8 cellular contexts compared by ENCODE assay signal in the genomic region with DNA sequence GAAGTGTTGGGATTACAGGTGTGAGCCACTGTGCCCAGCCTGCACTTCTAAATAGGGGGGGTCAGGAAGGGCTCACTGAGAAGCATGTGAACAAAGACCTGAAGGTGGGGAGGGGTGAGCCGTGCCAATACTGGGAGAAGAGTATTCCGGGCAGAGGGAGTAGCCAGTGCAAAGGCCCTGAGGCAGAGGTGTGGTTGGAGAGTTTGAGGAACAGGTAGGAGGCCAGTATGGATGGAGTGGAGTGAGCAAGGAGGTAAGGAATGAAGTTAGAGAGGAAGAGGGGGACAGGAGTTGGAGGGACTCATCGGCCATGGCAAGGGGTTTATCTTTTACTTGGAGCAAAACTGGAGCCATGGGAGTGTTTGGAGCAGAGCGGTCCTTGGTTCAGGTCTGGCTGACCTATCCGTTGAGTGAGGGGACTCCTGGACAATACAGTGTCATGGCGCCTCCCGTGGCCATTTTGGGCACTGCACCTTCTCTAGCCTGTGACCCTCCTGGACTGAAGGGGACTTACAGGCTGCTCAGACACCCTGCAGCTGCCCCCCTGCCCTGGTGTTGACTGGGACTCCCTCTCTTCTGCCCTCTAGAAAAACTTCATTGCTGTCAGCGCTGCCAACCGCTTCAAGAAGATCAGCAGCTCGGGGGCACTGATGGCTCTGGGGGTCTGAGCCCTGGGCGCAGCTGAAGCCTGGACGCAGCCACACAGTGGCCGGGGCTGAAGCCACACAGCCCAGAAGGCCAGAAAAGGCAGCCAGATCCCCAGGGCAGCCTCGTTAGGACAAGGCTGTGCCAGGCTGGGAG. TPM values are rescaled to one million over a fixed set of nuclear protein-coding genes. Genes with fewer than 3 reads are reported as not detected.
DNase-seq lines count a peak whose midpoint lies in the region; ATAC-seq and TF ChIP-seq lines count a peak whose summit lies in the region.

No MANE protein-coding gene starts in this region.

- H3K27me3 ChIP-seq in Karpas-422 (ENCODE audit: low read length) = no peaks in the 10 kb centered on the region
- no peaks in the 10 kb centered on the region for H3K27me3 ChIP-seq in colonic mucosa

- H3K9me3 ChIP-seq in Karpas-422 (ENCODE audit: low read length) = no peaks in the 10 kb centered on the region
- no peaks in the 10 kb centered on the region for H3K9me3 ChIP-seq in colonic mucosa
- H3K9me3 ChIP-seq in mucosa of descending colon = no peaks in the 10 kb centered on the region

- no peaks in the 10 kb centered on the region for H3K9me2 ChIP-seq in Karpas-422 (replicated peaks; ENCODE audit: insufficient read depth, low read length)

- intact Hi-C loops in colonic mucosa (cut with DNase I) = no loop called here
- intact Hi-C loops in mucosa of descending colon (cut with DNase I, micrococcal nuclease) = no loop called here

- no peak overlapping the region for H3K4me3 ChIP-seq in Karpas-422 (ENCODE audit: low read length)
- no peak overlapping the region for H3K4me3 ChIP-seq in colonic mucosa
- H3K4me3 ChIP-seq in mucosa of descending colon = no peak overlapping the region

- no peaks in the 10 kb centered on the region for H3K4me1 ChIP-seq in Karpas-422 (ENCODE audit: low read length)
- H3K4me1 ChIP-seq in colonic mucosa = no peaks in the 10 kb centered on the region
- peaks cover 13% of the 10 kb centered on the region for H3K4me1 ChIP-seq in mucosa of descending colon (ENCODE audit: low read depth)

- H3K9ac ChIP-seq in Karpas-422 (ENCODE audit: low read length) = no peak overlapping the region
- no peak overlapping the region for H3K9ac ChIP-seq in colonic mucosa (ENCODE audit: low read depth in 2 of 2, low read length in 2 of 2)

- H3K27ac ChIP-seq in Karpas-422 (ENCODE audit: low read length) (no peak overlapping the region), colonic mucosa (no peak overlapping the region)

- DNase-seq in EH (ENCODE audit: low read depth) (peak; percentile 50), Karpas-422 (peak; percentile 86), colonic mucosa (peak; percentile 58), mucosa of descending colon (peak in 2 of 3 donors; percentile 68 to 76)
- DNase-seq in activated CD4-positive, alpha-beta T cell treated with anti-CD3 and anti-CD28 coated beads for 24 hours (ENCODE audit: low read depth in 2 of 2) = peak; percentile 42 to 54
- peak; percentile 81 for DNase-seq in stimulated activated naive CD8-positive, alpha-beta T cell treated with anti-CD3 and anti-CD28 coated beads, Interleukin-15, Interleukin-2, amounts not matched to agents 100 U/mL and 50 U/mL, for 24 hours

- TF ChIP-seq CTCF in colonic mucosa (IDR thresholded peaks at IDR 0.05) = peak; percentile 60
- peak; percentile 52 for TF ChIP-seq CTCF in mucosa of descending colon (IDR thresholded peaks at IDR 0.05)

- ATAC-seq in mucosa of descending colon = peak; percentile 57
- no peak for ATAC-seq in stimulated activated naive CD8-positive, alpha-beta T cell treated with anti-CD3 and anti-CD28 coated beads, Interleukin-15, Interleukin-2, amounts not matched to agents 100 U/mL and 50 U/mL, for 24 hours
- no peak for ATAC-seq in HG03097 (IDR thresholded peaks at IDR 0.05; ENCODE audit: low FRiP score, unreplicated experiment)
- no peak for ATAC-seq in esophagus mucosa

- no peaks in the 10 kb centered on the region for H3K36me3 ChIP-seq in Karpas-422 (ENCODE audit: insufficient read depth, low read length)
- H3K36me3 ChIP-seq in colonic mucosa = no peaks in the 10 kb centered on the region
- H3K36me3 ChIP-seq in mucosa of descending colon (ENCODE audit: low read depth) = no peaks in the 10 kb centered on the region

- no peak overlapping the region for H3K4me2 ChIP-seq in Karpas-422 (ENCODE audit: low read depth, low read length, poor library complexity, severe bottlenecking)

- no peaks in the 10 kb centered on the region for H4K20me1 ChIP-seq in Karpas-422 (ENCODE audit: insufficient read depth, low read depth, low read length)

- H2AFZ ChIP-seq in Karpas-422 (ENCODE audit: low read length) = no peak overlapping the region

- no peaks in the 10 kb centered on the region for H3K79me2 ChIP-seq in Karpas-422 (ENCODE audit: low read length)

RNA-seq across cellular contexts. Expression of gene FOXS1, which starts 12.1 kb away (rescaled TPM):
- total RNA-seq in Karpas-422 (2014; rRNA removed; shearing (Covaris generic); ENCODE audit: low replicate concordance) = not detected in 2 replicates
- total RNA-seq in colonic mucosa (under 1 TPM; 0.20 to 0.48 TPM), mucosa of descending colon (under 1 TPM in 1 of 3 donors, not detected in 2; 0.60 TPM), esophagus mucosa (0.40 TPM)

RNA-seq across cellular contexts. Expression of gene MYLK2, which starts 14.2 kb away (rescaled TPM):
- 0.22 TPM in 2 replicates for total RNA-seq in Karpas-422 (2014; rRNA removed; shearing (Covaris generic); ENCODE audit: low replicate concordance)
- total RNA-seq in colonic mucosa (under 1 TPM; 0.11 to 0.20 TPM), mucosa of descending colon (under 1 TPM in 2 of 3 donors, not detected in 1; 0.09 to 0.31 TPM), esophagus mucosa (0.12 TPM)

RNA-seq across cellular contexts. Expression of gene DUSP15, which starts 37.0 kb away (rescaled TPM):
- not detected in 2 replicates for total RNA-seq in Karpas-422 (2014; rRNA removed; shearing (Covaris generic); ENCODE audit: low replicate concordance)
- under 1 TPM; 0.59 to 0.74 TPM for total RNA-seq in colonic mucosa
- total RNA-seq in mucosa of descending colon = 1 to 10 TPM in 1 of 3 donors, under 1 TPM in 1, not detected in 1; 0.58 to 1.7 TPM
- total RNA-seq in esophagus mucosa = 0.64 TPM

RNA-seq across cellular contexts. Expression of gene TTLL9, which starts 37.1 kb away (rescaled TPM):
- total RNA-seq in Karpas-422 (2014; rRNA removed; shearing (Covaris generic); ENCODE audit: low replicate concordance) = not detected in 2 replicates
- total RNA-seq in colonic mucosa = not detected
- under 1 TPM in 1 of 3 donors, not detected in 2; 0.25 TPM for total RNA-seq in mucosa of descending colon
- total RNA-seq in esophagus mucosa = 0.16 TPM
